Comparison of ENCODE assay signal across 9 cellular contexts in genomic region chr7:38920731-38921130, GRCh38. TPM values are rescaled to one million over a fixed set of nuclear protein-coding genes. Genes with fewer than 3 reads are reported as not detected.
"Had no signal": no experiment of that assay in that cellular context is flagged by ENCODE, and none has a peak within 500 bp of the region (broad histone marks: within the 10 kb centered on the region; RNA-seq: fewer than 3 reads in every experiment).

No MANE protein-coding gene starts in this region.

- H3K4me1 Mint-ChIP-seq: IgD-negative memory B cell had no signal

- DNase-seq: IMR-90, KBM-7 had no signal

- FAIRE-seq: HepG2, HTR-8/SVneo, K562 had no signal

- H3K27ac Mint-ChIP-seq: IgD-negative memory B cell had no signal

- H3K9me3 Mint-ChIP-seq: IgD-negative memory B cell had no signal

- ATAC-seq: HepG2, K562 had no signal

- H3K4me3 ChIP-seq: K562 had no signal

- H3K36me3 Mint-ChIP-seq: IgD-negative memory B cell had no signal

- H3K27ac ChIP-seq: HL-60 had no signal

RNA-seq across cellular contexts. Expression of gene POU6F2, which starts 57.0 kb away (rescaled TPM):
- total RNA-seq: HepG2, HT-29, HT1080, IMR-90 had no signal
- polyA plus RNA-seq: HepG2, IgD-negative memory B cell, IMR-90 had no signal
